In genomic region chr19:18521692-18522123, GRCh38 we compare ENCODE assay signal across 8 cellular contexts. TPM values are rescaled to one million over a fixed set of nuclear protein-coding genes. Genes with fewer than 3 reads are reported as not detected.
A peak's percentile ranks its signal among the peaks of the same experiment; 100 is the strongest.
DNase-seq lines count a peak whose midpoint lies in the region; ATAC-seq and TF ChIP-seq lines count a peak whose summit lies in the region.

TSS of gene ELL (minus strand) at chr19:18522070. CDS start at chr19:18522055, 15 bp downstream.

- H3K27me3 ChIP-seq in HUES64 (ENCODE audit: insufficient read depth, low read length) = no peaks in the 10 kb centered on the region
- H3K27me3 ChIP-seq in uterus = no peaks in the 10 kb centered on the region

- no peaks in the 10 kb centered on the region for H3K9me3 Mint-ChIP-seq in chondrocyte (ENCODE audit: low read depth)

- H3K36me3 Mint-ChIP-seq in chondrocyte (ENCODE audit: low read depth) = no peaks in the 10 kb centered on the region

- intact Hi-C loops in uterus (cut with DNase I; ENCODE audit: low total_unique reads) = no loop called here

- no peaks in the 10 kb centered on the region for H3K36me3 ChIP-seq in HUES64 (ENCODE audit: insufficient read depth, low read length)
- peaks cover 4% of the 10 kb centered on the region for H3K36me3 ChIP-seq in mesodermal cell (ENCODE audit: control insufficient read depth, insufficient read depth, low read length)
- no peaks in the 10 kb centered on the region for H3K36me3 ChIP-seq in uterus

- peak within 1 kb of the TSS; percentile 89 for H3K4me3 Mint-ChIP-seq in chondrocyte (ENCODE audit: unreplicated experiment)

- H3K4me3 ChIP-seq in HUES64 (ENCODE audit: low read length) = peak within 1 kb of the TSS; percentile 100
- peak within 1 kb of the TSS; percentile 96 for H3K4me3 ChIP-seq in mesodermal cell (ENCODE audit: extremely low read depth, insufficient read depth, low read length, poor library complexity, severe bottlenecking)
- peak within 1 kb of the TSS; percentile 77 to 79 for H3K4me3 ChIP-seq in uterus

- peak; percentile 93 to 97 for TF ChIP-seq POLR2A in uterus (IDR thresholded peaks at IDR 0.05)

- peaks cover 5% of the 10 kb centered on the region for H3K4me1 ChIP-seq in HUES64 (ENCODE audit: insufficient read depth, low read length)
- peaks cover 9% of the 10 kb centered on the region for H3K4me1 ChIP-seq in mesodermal cell (ENCODE audit: control insufficient read depth, insufficient read depth, low read length, poor library complexity, severe bottlenecking)
- no peaks in the 10 kb centered on the region for H3K4me1 ChIP-seq in uterus

- DNase-seq in chondrocyte (ENCODE audit: low spot score) (no peak), uterus (no peak), DMS53 (lab: John Stamatoyannopoulos, UW) (no peak), EL (no peak), NCI-H187 treated with DMSO at 0.1 percent for 48 hours (lab: John Stamatoyannopoulos, UW) (no peak)

- peak; percentile 43 for TF ChIP-seq CTCF in chondrocyte (IDR thresholded peaks at IDR 0.05)
- peak in 1 of 4 experiments; percentile 29 for TF ChIP-seq CTCF in uterus (IDR thresholded peaks at IDR 0.05)

- H3K27me3 Mint-ChIP-seq in chondrocyte (ENCODE audit: low read depth) = no peaks in the 10 kb centered on the region

- peak within 1 kb of the TSS; percentile 94 for H3K9ac ChIP-seq in HUES64 (ENCODE audit: low read depth, low read length)

- H3K4me1 Mint-ChIP-seq in chondrocyte (ENCODE audit: low read depth) = peaks cover 16% of the 10 kb centered on the region

- peak within 1 kb of the TSS; percentile 98 for H3K27ac Mint-ChIP-seq in chondrocyte (ENCODE audit: unreplicated experiment)

- ATAC-seq in GM19395 (IDR thresholded peaks at IDR 0.05; ENCODE audit: unreplicated experiment) = peak; percentile 10

- H3K27ac ChIP-seq in HUES64 (ENCODE audit: low read depth, low read length) (peak within 1 kb of the TSS; percentile 78; the same call in 1 of the 2 replicates), mesodermal cell (ENCODE audit: low read depth, low read length, severe bottlenecking) (peak within 1 kb of the TSS; percentile 98), uterus (peak within 1 kb of the TSS; percentile 94)

- WGBS in HUES64 = under 1% methylated on average over 52 of the region's 52 CpGs
- WGBS in mesodermal cell (ENCODE audit: insufficient coverage in 2 of 2), 2 experiments = 0 to 1% methylated on average over 32 to 51 of the region's 52 CpGs

- H3K9me3 ChIP-seq in HUES64 (ENCODE audit: insufficient read depth, low read depth, low read length) (no peaks in the 10 kb centered on the region), mesodermal cell (ENCODE audit: control insufficient read depth, low read length) (no peaks in the 10 kb centered on the region), uterus (no peaks in the 10 kb centered on the region)

RNA-seq across cellular contexts. Expression of gene ELL, which starts in this region (rescaled TPM):
- polyA plus RNA-seq in HUES64 (2013, experiment 1 of 2) = 6.1 TPM
- polyA plus RNA-seq in HUES64 (2013, experiment 2 of 2) = 5.8 TPM
- total RNA-seq in chondrocyte (12.4 to 14.0 TPM (median 13.0 TPM) in 3 replicates), uterus (10 to 100 TPM in 3 of 4 donors, 1 to 10 TPM in 1; 4.1 to 43.5 (median 21.7) TPM)
- 8.6 TPM for polyA plus RNA-seq in mesodermal cell (2013, experiment 1 of 2)
- 9.1 TPM for polyA plus RNA-seq in mesodermal cell (2013, experiment 2 of 2)
